9 cellular contexts compared by ENCODE assay signal in genomic region chr9:3467593-3468219, GRCh38.
A peak's percentile ranks its signal among the peaks of the same experiment; 100 is the strongest.
DNase-seq lines count a peak whose midpoint lies in the region; ATAC-seq and TF ChIP-seq lines count a peak whose summit lies in the region.
"Had no signal": no experiment of that assay in that cellular context is flagged by ENCODE, and none has a peak within 500 bp of the region (broad histone marks: within the 10 kb centered on the region; RNA-seq: fewer than 3 reads in every experiment).

No MANE protein-coding gene starts in this region.

- no peak overlapping the region for H3K4me3 ChIP-seq in astrocyte of the cerebellum (ENCODE audit: low read depth, low read length)
- H3K4me3 ChIP-seq: BLaER1 had no signal

- DNase-seq in SHP77 (lab: John Stamatoyannopoulos, UW) (peak; percentile 8 to 53), SHP77 treated with DMSO at 0.1 percent for 48 hours (lab: John Stamatoyannopoulos, UW) (no peak), NCI-H1092 (lab: John Stamatoyannopoulos, UW) (peak; percentile 48), T-helper 1 cell (peak; percentile 10 to 62 (median 40)), astrocyte of the cerebellum (ENCODE audit: low read depth) (peak; percentile 63), iPS DF 19.7 (ENCODE audit: low read depth, low spot score) (peak; percentile 25)
- DNase-seq in stimulated activated CD4-positive, alpha-beta T cell treated with anti-CD3 and anti-CD28 coated beads, Interleukin-12 subunit alpha, Interleukin-12 subunit beta, amount 100 ng/mL, for 48 hours (ENCODE audit: low read depth in 2 of 3, low spot score in 1 of 3): peak; percentile 12 to 23 (median 21)

- in situ Hi-C loops in astrocyte of the cerebellum (cut with HindIII; ENCODE audit: low sequenced_read_pairs): no loop called here

- ATAC-seq in HG02759 (IDR thresholded peaks at IDR 0.05; ENCODE audit: unreplicated experiment): peak; percentile 99

- peak; percentile 100 for TF ChIP-seq CTCF in astrocyte of the cerebellum (IDR thresholded peaks at IDR 0.05; ENCODE audit: low read depth, low read length, missing control alignments)
